In genomic region chr2:111898703-111899514, GRCh38 we compare ENCODE assay signal across 8 cellular contexts. TPM values are rescaled to one million over a fixed set of nuclear protein-coding genes. Genes with fewer than 3 reads are reported as not detected.
A peak's percentile ranks its signal among the peaks of the same experiment; 100 is the strongest.
DNase-seq lines count a peak whose midpoint lies in the region; ATAC-seq and TF ChIP-seq lines count a peak whose summit lies in the region.

No MANE protein-coding gene starts in this region.

- ATAC-seq in CD4-positive, alpha-beta T cell (ENCODE audit: poor library complexity): peak; percentile 30
- peak; percentile 27 for ATAC-seq in activated CD8-positive, alpha-beta T cell treated with anti-CD3 and anti-CD28 coated beads, Interleukin-2, amount 10 ng/mL, durations not matched to agents 7 days and 5 days
- ATAC-seq in HG03196 (IDR thresholded peaks at IDR 0.05; ENCODE audit: unreplicated experiment): no peak

- H3K27ac ChIP-seq in CD4-positive, alpha-beta T cell (ENCODE audit: low read depth, low read length): no peak overlapping the region
- peak overlapping the region; percentile 76; the same call in 1 of the 2 replicates for H3K27ac ChIP-seq in HEK293 (ENCODE audit: extremely low read depth, low read depth, low read length)
- H3K27ac ChIP-seq in esophagus muscularis mucosa (replicated peaks in 1 of 4): peak overlapping the region; percentile 84 to 93 (median 89)

- 3% methylated on average over 15 of the region's 70 CpGs for WGBS in esophagus muscularis mucosa

- H3K4me3 Mint-ChIP-seq in CD4-positive, alpha-beta T cell: peak overlapping the region; percentile 86
- peak overlapping the region; percentile 59 for H3K4me3 Mint-ChIP-seq in activated CD8-positive, alpha-beta T cell treated with anti-CD3 and anti-CD28 coated beads, Interleukin-2, amount 10 ng/mL, durations not matched to agents 7 days and 5 days

- no peaks in the 10 kb centered on the region for H3K27me3 Mint-ChIP-seq in CD4-positive, alpha-beta T cell
- H3K27me3 Mint-ChIP-seq in activated CD8-positive, alpha-beta T cell treated with anti-CD3 and anti-CD28 coated beads, Interleukin-2, amount 10 ng/mL, durations not matched to agents 7 days and 5 days (ENCODE audit: low read depth): peaks cover 33% of the 10 kb centered on the region

- no peak for TF ChIP-seq POLR2A in esophagus muscularis mucosa (IDR thresholded peaks at IDR 0.05; ENCODE audit: low read depth)

- TF ChIP-seq CTCF in CD4-positive, alpha-beta T cell (IDR thresholded peaks at IDR 0.05): no peak
- TF ChIP-seq CTCF in HEK293 (tag by site-specific recombination; IDR thresholded peaks at IDR 0.05) (peak; percentile 62), esophagus muscularis mucosa (IDR thresholded peaks at IDR 0.05) (no peak)

- H3K9me3 Mint-ChIP-seq in CD4-positive, alpha-beta T cell: no peaks in the 10 kb centered on the region
- no peaks in the 10 kb centered on the region for H3K9me3 Mint-ChIP-seq in activated CD8-positive, alpha-beta T cell treated with anti-CD3 and anti-CD28 coated beads, Interleukin-2, amount 10 ng/mL, durations not matched to agents 7 days and 5 days (ENCODE audit: insufficient read depth)

- peaks cover 10% of the 10 kb centered on the region; the same call in 1 of the 2 replicates for H3K4me1 ChIP-seq in HEK293 (ENCODE audit: control insufficient read depth, insufficient read depth, low read length)
- H3K4me1 ChIP-seq in esophagus muscularis mucosa: peaks cover 24 to 47% (median 39%) of the 10 kb centered on the region in 4 donors
- peaks cover 14% of the 10 kb centered on the region for H3K4me1 ChIP-seq in neuron (ENCODE audit: insufficient read depth, low read length)

- peaks cover 23% of the 10 kb centered on the region for H3K4me1 Mint-ChIP-seq in CD4-positive, alpha-beta T cell (ENCODE audit: low read depth)
- H3K4me1 Mint-ChIP-seq in activated CD8-positive, alpha-beta T cell treated with anti-CD3 and anti-CD28 coated beads, Interleukin-2, amount 10 ng/mL, durations not matched to agents 7 days and 5 days (ENCODE audit: low read depth): peaks cover 14% of the 10 kb centered on the region

- H3K27me3 ChIP-seq in CD4-positive, alpha-beta T cell (ENCODE audit: control insufficient read depth, insufficient read depth, low read length): peaks cover 7% of the 10 kb centered on the region
- H3K27me3 ChIP-seq in esophagus muscularis mucosa: no peaks in the 10 kb centered on the region
- H3K27me3 ChIP-seq in neuron (ENCODE audit: insufficient read depth, low read length): peaks cover 8% of the 10 kb centered on the region

- H3K36me3 ChIP-seq in HEK293 (ENCODE audit: control insufficient read depth in 2 of 2, insufficient read depth in 1 of 2, low read length in 2 of 2) (no peaks in the 10 kb centered on the region), esophagus muscularis mucosa (no peaks in the 10 kb centered on the region), neuron (ENCODE audit: insufficient read depth, low read length) (no peaks in the 10 kb centered on the region)

- H3K9me3 ChIP-seq in CD4-positive, alpha-beta T cell (ENCODE audit: control insufficient read depth, low read length): no peaks in the 10 kb centered on the region
- H3K9me3 ChIP-seq in HEK293 (ENCODE audit: control insufficient read depth, insufficient read depth, low read depth, low read length) (no peaks in the 10 kb centered on the region), esophagus muscularis mucosa (no peaks in the 10 kb centered on the region), neuron (ENCODE audit: low read length) (no peaks in the 10 kb centered on the region)

- TF ChIP-seq EP300 in esophagus muscularis mucosa (IDR thresholded peaks at IDR 0.05): no peak

- POLR2A ChIA-PET in CD4-positive, alpha-beta T cell (lab: Charles Lee): interaction anchor here (1.3 kb wide), 1 partner anchor 11 kb away, joined by 4 read pairs; no protein-coding TSS in a partner anchor
- POLR2A ChIA-PET in HEK293 (lab: Yijun Ruan, JAX): interaction anchor here (0.6 to 2.1 kb wide), 4 partner anchors 9 to 156 kb away, joined by 3 to 20 read pairs (median 8); partner anchors contain the start of genes ANAPC1 and TMEM87B
- POLR2A ChIA-PET in activated CD8-positive, alpha-beta T cell treated with anti-CD3 and anti-CD28 coated beads, Interleukin-2, amount 10 ng/mL, durations not matched to agents 7 days and 5 days (lab: Charles Lee): no interaction called here

- H2AFZ ChIP-seq in neuron (ENCODE audit: low read depth, low read length): peak overlapping the region; percentile 99

- CTCF ChIA-PET in CD4-positive, alpha-beta T cell (lab: Charles Lee): interaction anchor here (1.4 kb wide), 1 partner anchor 11 kb away, joined by 3 read pairs; no protein-coding TSS in a partner anchor
- CTCF ChIA-PET in HEK293 (lab: Yijun Ruan, JAX): interaction anchor here (1.6 to 2.4 kb wide), 2 partner anchors 152 to 154 kb away, joined by 8 read pairs; no protein-coding TSS in a partner anchor
- CTCF ChIA-PET in activated CD8-positive, alpha-beta T cell treated with anti-CD3 and anti-CD28 coated beads, Interleukin-2, amount 10 ng/mL, durations not matched to agents 7 days and 5 days (lab: Charles Lee): interaction anchor here (1.0 to 2.7 kb wide), 4 partner anchors 12 to 153 kb away, joined by 5 to 11 read pairs (median 6); no protein-coding TSS in a partner anchor

- no peaks in the 10 kb centered on the region for H3K36me3 Mint-ChIP-seq in CD4-positive, alpha-beta T cell (ENCODE audit: low read depth)
- H3K36me3 Mint-ChIP-seq in activated CD8-positive, alpha-beta T cell treated with anti-CD3 and anti-CD28 coated beads, Interleukin-2, amount 10 ng/mL, durations not matched to agents 7 days and 5 days (ENCODE audit: low read depth): no peaks in the 10 kb centered on the region

- intact Hi-C loops in CD4-positive, alpha-beta T cell (cut with DNase I, micrococcal nuclease): no loop called here
- intact Hi-C loops in esophagus muscularis mucosa (cut with DNase I): loop anchor here (5.0 kb wide), 1 partner anchor 48 kb away; no protein-coding TSS in a partner anchor

- no peak overlapping the region for H3K27ac Mint-ChIP-seq in CD4-positive, alpha-beta T cell
- H3K27ac Mint-ChIP-seq in activated CD8-positive, alpha-beta T cell treated with anti-CD3 and anti-CD28 coated beads, Interleukin-2, amount 10 ng/mL, durations not matched to agents 7 days and 5 days: no peak overlapping the region

- peak overlapping the region; percentile 75 for H3K4me3 ChIP-seq in HEK293 (ENCODE audit: low read depth, low read length)
- H3K4me3 ChIP-seq in esophagus muscularis mucosa: peak overlapping the region; percentile 85 to 96 (median 93)
- peak overlapping the region; percentile 82 for H3K4me3 ChIP-seq in neuron (ENCODE audit: low read length)

- DNase-seq in CD4-positive, alpha-beta T cell: peak in 4 of 10 experiments; percentile 5 to 14 (median 8)
- DNase-seq in activated CD8-positive, alpha-beta T cell treated with anti-CD3 and anti-CD28 coated beads, Interleukin-2, amount 10 ng/mL, durations not matched to agents 7 days and 5 days: no peak
- DNase-seq in esophagus muscularis mucosa (ENCODE audit: extremely low spot score) (peak; percentile 91), GM19238 (ENCODE audit: insufficient read length, low spot score) (no peak), NCI-H2029 treated with DMSO at 0.1 percent for 48 hours (lab: John Stamatoyannopoulos, UW) (no peak)

TF ChIP-seq in HEK293, 187 proteins besides CTCF, POLR2A, EP300 and RAD21 (continues in another document):
- TF ChIP-seq ZSCAN5A (tag by site-specific recombination; IDR thresholded peaks at IDR 0.05) (no peak), ZFHX2 (tag by site-specific recombination; conservative IDR thresholded peaks at IDR 0.05) (peak; percentile 79), ZFP37 (tag by site-specific recombination; IDR thresholded peaks at IDR 0.05) (peak; percentile 40; the same call in 1 of the 2 replicates), ZSCAN30 (tag by site-specific recombination; IDR thresholded peaks at IDR 0.05) (no peak), ZNF2 (tag by site-specific recombination; IDR thresholded peaks at IDR 0.05) (0 out of 2 replicates have a peak, but pooled peaks have one; percentile 24), ZNF560 (tag by site-specific recombination; IDR thresholded peaks at IDR 0.05; ENCODE audit: borderline replicate concordance) (no peak), ZNF521 (tag by site-specific recombination; IDR thresholded peaks at IDR 0.05) (no peak), ZFP69B (tag by site-specific recombination; IDR thresholded peaks at IDR 0.05) (no peak), ZNF292 (tag by site-specific recombination; IDR thresholded peaks at IDR 0.05; ENCODE audit: borderline replicate concordance, low read depth) (no peak), ZNF37A (tag by site-specific recombination; IDR thresholded peaks at IDR 0.05) (no peak), ZNF449 (tag by site-specific recombination; IDR thresholded peaks at IDR 0.05) (no peak), ZBTB17 (tag by site-specific recombination; IDR thresholded peaks at IDR 0.05) (peak; percentile 39)

RNA-seq across cellular contexts. Expression of gene MERTK, which starts 0.5 kb away (rescaled TPM):
- under 1 TPM; 0.08 to 0.19 TPM for total RNA-seq in CD4-positive, alpha-beta T cell
- total RNA-seq in activated CD8-positive, alpha-beta T cell treated with anti-CD3 and anti-CD28 coated beads, Interleukin-2, amount 10 ng/mL, durations not matched to agents 7 days and 5 days: under 1 TPM; 0.10 to 0.21 TPM
- 10 to 100 TPM; 19.9 to 31.0 (median 22.3) TPM for total RNA-seq in esophagus muscularis mucosa

RNA-seq across cellular contexts. Expression of gene ANAPC1, which starts 14.9 kb away (rescaled TPM):
- 10 to 100 TPM; 34.0 to 39.5 TPM for total RNA-seq in CD4-positive, alpha-beta T cell
- 10 to 100 TPM; 76.6 to 78.4 TPM for total RNA-seq in activated CD8-positive, alpha-beta T cell treated with anti-CD3 and anti-CD28 coated beads, Interleukin-2, amount 10 ng/mL, durations not matched to agents 7 days and 5 days
- 10 to 100 TPM; 27.7 to 45.7 (median 39.7) TPM for total RNA-seq in esophagus muscularis mucosa

Comparison
In these comparisons a context has a peak if more than half of its experiments do, and no peak if none do; other contexts are left out.
1. RNA of gene MERTK, which starts 0.5 kb away (total RNA-seq): 19.9 to 31.0 TPM in esophagus muscularis mucosa; 0.10 to 0.21 TPM in activated CD8-positive, alpha-beta T cell treated with anti-CD3 and anti-CD28 coated beads, Interleukin-2, amount 10 ng/mL, durations not matched to agents 7 days and 5 days and 0.08 to 0.19 TPM in CD4-positive, alpha-beta T cell; every median in the first group is over 10 times any median in the second.
2. Peak in every context shown above with its lines, with median percentiles within 50 percentile points of each other: H3K4me3 ChIP-seq.